ENCODE assay signal across 19 cellular contexts in the genomic region with DNA sequence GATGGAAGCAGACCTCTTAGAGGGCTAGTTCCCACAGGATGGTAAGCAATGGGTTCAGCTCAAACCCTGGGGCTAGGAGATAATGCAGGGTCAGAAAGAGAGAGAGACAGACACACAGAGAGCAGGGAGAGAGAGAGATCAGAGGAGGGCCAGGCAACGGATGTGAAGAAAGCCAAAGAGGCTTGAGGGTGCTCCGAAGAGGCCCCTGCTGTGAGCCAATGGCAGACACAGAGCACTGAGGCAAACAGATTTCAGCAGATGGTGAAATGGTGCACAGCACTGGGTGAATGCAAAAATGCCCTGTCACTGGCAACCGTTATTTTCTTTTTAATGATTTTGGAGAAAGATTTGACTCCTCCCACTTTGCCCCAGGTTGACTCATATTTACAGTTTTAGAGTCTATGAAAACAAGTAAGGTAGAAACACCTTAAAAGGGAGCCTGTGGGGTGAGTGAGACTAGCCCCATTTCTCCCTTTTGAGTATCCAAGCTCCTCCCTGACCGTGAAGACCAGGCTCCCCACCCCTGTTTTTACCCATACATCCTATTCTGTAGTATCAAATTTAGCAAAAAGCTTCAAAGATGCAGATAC. TPM values are rescaled to one million over a fixed set of nuclear protein-coding genes. Genes with fewer than 3 reads are reported as not detected.
DNase-seq lines count a peak whose midpoint lies in the region; ATAC-seq and TF ChIP-seq lines count a peak whose summit lies in the region.
"Had no signal": no experiment of that assay in that cellular context is flagged by ENCODE, and none has a peak within 500 bp of the region (broad histone marks: within the 10 kb centered on the region; RNA-seq: fewer than 3 reads in every experiment).

No MANE protein-coding gene starts in this region.

- no peaks in the 10 kb centered on the region for H3K9me3 ChIP-seq in Loucy (ENCODE audit: insufficient read depth, low read depth, low read length)
- H3K9me3 ChIP-seq: BE2C, HAP-1 had no signal

- no peaks in the 10 kb centered on the region for H3K27me3 ChIP-seq in Loucy (ENCODE audit: insufficient read depth, low read length, poor library complexity, severe bottlenecking)
- H3K27me3 ChIP-seq: BE2C had no signal

- H3K27me3 Mint-ChIP-seq in activated T-helper 17 cell treated with anti-CD3 and anti-CD28 coated beads, Interleukin-2, amount 50 U/mL, for 72 hours: no peaks in the 10 kb centered on the region

- no peaks in the 10 kb centered on the region for H4K20me1 ChIP-seq in Loucy (ENCODE audit: insufficient read depth, low read length, poor library complexity, severe bottlenecking)

- H3K4me3 Mint-ChIP-seq in activated T-helper 17 cell treated with anti-CD3 and anti-CD28 coated beads, Interleukin-2, amount 50 U/mL, for 72 hours: peak overlapping the region; percentile 26
- H3K4me3 Mint-ChIP-seq: CD8-positive, alpha-beta T cell had no signal

- H3K9ac ChIP-seq in Loucy (ENCODE audit: low read depth, low read length, poor library complexity, severe bottlenecking): no peak overlapping the region
- H3K9ac ChIP-seq: GM23248 had no signal

- H3K4me1 ChIP-seq in Loucy (ENCODE audit: insufficient read depth, low read length, poor library complexity, severe bottlenecking): peaks cover 18% of the 10 kb centered on the region
- H3K4me1 ChIP-seq: BE2C had no signal

- H3K9me3 Mint-ChIP-seq in activated T-helper 17 cell treated with anti-CD3 and anti-CD28 coated beads, Interleukin-2, amount 50 U/mL, for 72 hours: no peaks in the 10 kb centered on the region
- H3K9me3 Mint-ChIP-seq: CD8-positive, alpha-beta T cell had no signal

- no peaks in the 10 kb centered on the region for H3K36me3 Mint-ChIP-seq in activated T-helper 17 cell treated with anti-CD3 and anti-CD28 coated beads, Interleukin-2, amount 50 U/mL, for 72 hours (ENCODE audit: low read depth)
- H3K36me3 Mint-ChIP-seq: CD8-positive, alpha-beta T cell had no signal

- peak; percentile 91 for ATAC-seq in activated T-helper 17 cell treated with anti-CD3 and anti-CD28 coated beads, Interleukin-2, amount 50 U/mL, for 72 hours (replicated peaks)
- ATAC-seq in HG03175 (IDR thresholded peaks at IDR 0.05; ENCODE audit: unreplicated experiment) (no peak), HG03460 (IDR thresholded peaks at IDR 0.05; ENCODE audit: unreplicated experiment) (no peak)
- ATAC-seq: CD8-positive, alpha-beta T cell had no signal

- peak overlapping the region; percentile 6 for H3K4me2 ChIP-seq in Loucy (ENCODE audit: low read depth, low read length, poor library complexity, severe bottlenecking)

- no peaks in the 10 kb centered on the region for H3K79me2 ChIP-seq in Loucy (ENCODE audit: insufficient read depth, low read length)

- peak overlapping the region; percentile 28 for H3K27ac Mint-ChIP-seq in activated T-helper 17 cell treated with anti-CD3 and anti-CD28 coated beads, Interleukin-2, amount 50 U/mL, for 72 hours
- H3K27ac Mint-ChIP-seq: CD8-positive, alpha-beta T cell had no signal

- H3K9me2 ChIP-seq in Loucy (replicated peaks; ENCODE audit: low read depth, low read length): no peaks in the 10 kb centered on the region

- TF ChIP-seq CTCF in C4-2B (conservative IDR thresholded peaks at IDR 0.05): no peak
- TF ChIP-seq CTCF in Loucy (conservative IDR thresholded peaks at IDR 0.05; ENCODE audit: low read length): no peak

- peak; percentile 6 for DNase-seq in activated CD4-positive, alpha-beta T cell treated with anti-CD3 and anti-CD28 coated beads for 48 hours
- no peak for DNase-seq in activated CD4-positive, alpha-beta T cell treated with anti-CD3 and anti-CD28 coated beads for 1 hour
- no peak for DNase-seq in retina
- DNase-seq: BE2C, NCI-H187 treated with DMSO at 0.1 percent for 48 hours, NCI-H2227 treated with DMSO at 0.1 percent for 48 hours, SIG-M5 had no signal

- H3F3A ChIP-seq in Loucy (ENCODE audit: low read depth): no peaks in the 10 kb centered on the region

- H3K36me3 ChIP-seq in Loucy (ENCODE audit: insufficient read depth, low read length): no peaks in the 10 kb centered on the region
- H3K36me3 ChIP-seq: BE2C, HAP-1 had no signal

- H3K27ac ChIP-seq in C4-2B: peak overlapping the region; percentile 86
- H3K27ac ChIP-seq: GM23248, RWPE1 had no signal

- peak overlapping the region; percentile 71; the same call in 1 of the 2 replicates for H2AFZ ChIP-seq in Loucy (ENCODE audit: low read length)
- H2AFZ ChIP-seq: GM23248 had no signal

- H3K4me1 Mint-ChIP-seq in activated T-helper 17 cell treated with anti-CD3 and anti-CD28 coated beads, Interleukin-2, amount 50 U/mL, for 72 hours: peaks cover 16% of the 10 kb centered on the region

- H3K4me3 ChIP-seq in Loucy (ENCODE audit: low read length, poor library complexity, severe bottlenecking): no peak overlapping the region
- H3K4me3 ChIP-seq: GM23248, HAP-1 had no signal

RNA-seq across cellular contexts. Expression of a gene that starts 0.8 kb away (rescaled TPM):
- total RNA-seq in activated T-helper 17 cell treated with anti-CD3 and anti-CD28 coated beads, Interleukin-2, amount 50 U/mL, for 72 hours: not detected
- total RNA-seq: Calu3; CD8-positive, alpha-beta T cell; GM23248; LHCN-M2; PC-3 had no signal

RNA-seq across cellular contexts. Expression of a gene that starts 31.3 kb away (rescaled TPM):
- not detected for total RNA-seq in activated T-helper 17 cell treated with anti-CD3 and anti-CD28 coated beads, Interleukin-2, amount 50 U/mL, for 72 hours
- total RNA-seq: Calu3; CD8-positive, alpha-beta T cell; GM23248; LHCN-M2; PC-3 had no signal

RNA-seq across cellular contexts. Expression of a gene that starts 32.2 kb away (rescaled TPM):
- 1 to 10 TPM; 5.2 to 6.0 TPM for total RNA-seq in activated T-helper 17 cell treated with anti-CD3 and anti-CD28 coated beads, Interleukin-2, amount 50 U/mL, for 72 hours

RNA-seq across cellular contexts. Expression of a gene that starts 39.0 kb away (rescaled TPM):
- total RNA-seq in activated T-helper 17 cell treated with anti-CD3 and anti-CD28 coated beads, Interleukin-2, amount 50 U/mL, for 72 hours: 10 to 100 TPM; 16.0 to 16.6 TPM
